Comparison of ENCODE assay signal across 8 cellular contexts in genomic region chr18:23871410-23871809, GRCh38.
DNase-seq lines count a peak whose midpoint lies in the region; ATAC-seq and TF ChIP-seq lines count a peak whose summit lies in the region.

No MANE protein-coding gene starts in this region.

- H3K4me1 ChIP-seq in SJCRH30 (peaks cover 14% of the 10 kb centered on the region), smooth muscle cell (ENCODE audit: low read depth) (no peaks in the 10 kb centered on the region), H9 (ENCODE audit: insufficient read depth, low read length) (no peaks in the 10 kb centered on the region)

- no peak overlapping the region for H4K5ac ChIP-seq in H9 (ENCODE audit: insufficient read length, low read depth, low read length)

- no peak overlapping the region for H3K18ac ChIP-seq in H9 (ENCODE audit: insufficient read length, low read depth, low read length)

- no peaks in the 10 kb centered on the region for H3K79me2 ChIP-seq in smooth muscle cell (ENCODE audit: low read depth)
- H3K79me2 ChIP-seq in H9 (ENCODE audit: insufficient read depth, low read length) = no peaks in the 10 kb centered on the region

- no peak overlapping the region for H2BK12ac ChIP-seq in H9 (ENCODE audit: insufficient read length, low read depth, low read length)

- H3K27ac ChIP-seq in SJCRH30 = no peak overlapping the region
- peak overlapping the region; percentile 17 for H3K27ac ChIP-seq in smooth muscle cell (ENCODE audit: low read depth)
- no peak overlapping the region for H3K27ac ChIP-seq in H9 (ENCODE audit: insufficient read length, low read depth, low read length)

- H2BK5ac ChIP-seq in H9 (ENCODE audit: insufficient read length, low read length) = no peak overlapping the region

- H3K4me1 Mint-ChIP-seq in activated naive CD8-positive, alpha-beta T cell treated with anti-CD3 and anti-CD28 coated beads, Interleukin-2, amount 10 ng/mL, durations not matched to agents 7 days and 5 days = peaks cover 35% of the 10 kb centered on the region
- peaks cover 9 to 14% of the 10 kb centered on the region in 2 experiments for H3K4me1 Mint-ChIP-seq in H9

- no peak overlapping the region for H3T11ph ChIP-seq in H9 (ENCODE audit: low read length)

- ATAC-seq in GM18519 (IDR thresholded peaks at IDR 0.05; ENCODE audit: low FRiP score, unreplicated experiment) = peak; percentile 58
- ATAC-seq in HG03108 (IDR thresholded peaks at IDR 0.05; ENCODE audit: unreplicated experiment) = peak; percentile 83
- ATAC-seq in activated naive CD8-positive, alpha-beta T cell treated with anti-CD3 and anti-CD28 coated beads, Interleukin-2, amount 10 ng/mL, durations not matched to agents 7 days and 5 days (ENCODE audit: low read depth) = peak; percentile 100
- no peak for ATAC-seq in HG02588 (IDR thresholded peaks at IDR 0.05; ENCODE audit: unreplicated experiment)

- no peaks in the 10 kb centered on the region for H3K23me2 ChIP-seq in H9 (ENCODE audit: insufficient read length, low read depth, low read length, poor library complexity, severe bottlenecking)

- peak overlapping the region; percentile 77 for H3K4me3 Mint-ChIP-seq in activated naive CD8-positive, alpha-beta T cell treated with anti-CD3 and anti-CD28 coated beads, Interleukin-2, amount 10 ng/mL, durations not matched to agents 7 days and 5 days
- no peak overlapping the region for H3K4me3 Mint-ChIP-seq in H9

- H3F3A ChIP-seq in smooth muscle cell (ENCODE audit: low read depth) = no peaks in the 10 kb centered on the region

- H2AFZ ChIP-seq in smooth muscle cell (ENCODE audit: low read depth) (no peak overlapping the region), H9 (ENCODE audit: low read length) (no peak overlapping the region)

- no peak overlapping the region for H4K8ac ChIP-seq in H9 (replicated peaks; ENCODE audit: insufficient read length, low read depth, low read length)

- H3K4me2 ChIP-seq in smooth muscle cell (no peak overlapping the region), H9 (ENCODE audit: insufficient read depth, insufficient read length, low read length) (no peak overlapping the region)

- H3K79me1 ChIP-seq in H9 (ENCODE audit: insufficient read depth, low read depth, low read length, poor library complexity, severe bottlenecking) = no peaks in the 10 kb centered on the region

- no peak overlapping the region for H3K56ac ChIP-seq in H9 (ENCODE audit: insufficient read length, low read depth, low read length)

- no peak overlapping the region for H2BK15ac ChIP-seq in H9 (ENCODE audit: low read depth, low read length)

- in situ Hi-C loops in ACHN (cut with HindIII; ENCODE audit: low pct_ligation_motif_present, low pct_unique_long_range_greater_than_20kb, low sequenced_read_pairs) = no loop called here

- no peak overlapping the region for H3K14ac ChIP-seq in H9 (ENCODE audit: insufficient read depth, low read length)

- 66% methylated on average over 7 of the region's 7 CpGs for WGBS in smooth muscle cell (ENCODE audit: low lambda C conversion rate)
- no CpG with 5 or more reads among the region's 7 CpGs for WGBS in H9 (ENCODE audit: extremely low coverage, insufficient read length, low lambda C conversion rate)

- H3K9ac ChIP-seq in smooth muscle cell (ENCODE audit: low read depth) (no peak overlapping the region), H9 (ENCODE audit: extremely low read depth, insufficient read length, low read length) (no peak overlapping the region)

- H3K36me3 ChIP-seq in SJCRH30 = no peaks in the 10 kb centered on the region
- H3K36me3 ChIP-seq in smooth muscle cell (ENCODE audit: low read depth) = no peaks in the 10 kb centered on the region

- H3K4me3 ChIP-seq in SJCRH30 (no peak overlapping the region), smooth muscle cell (no peak overlapping the region)

- H2BK120ac ChIP-seq in H9 (ENCODE audit: low read depth, low read length, poor library complexity, severe bottlenecking) = no peak overlapping the region

- peaks cover 7% of the 10 kb centered on the region for H3K36me3 Mint-ChIP-seq in activated naive CD8-positive, alpha-beta T cell treated with anti-CD3 and anti-CD28 coated beads, Interleukin-2, amount 10 ng/mL, durations not matched to agents 7 days and 5 days
- H3K36me3 Mint-ChIP-seq in H9 (ENCODE audit: insufficient read depth in 1 of 3, low read depth in 3 of 3) = no peaks in the 10 kb centered on the region

- peak; percentile 68 to 81 for DNase-seq in SJCRH30
- peak; percentile 66 for DNase-seq in activated naive CD8-positive, alpha-beta T cell treated with anti-CD3 and anti-CD28 coated beads, Interleukin-2, amount 10 ng/mL, durations not matched to agents 7 days and 5 days
- DNase-seq in smooth muscle cell (lab: John Stamatoyannopoulos, UW; ENCODE audit: unreplicated experiment) = no peak
- no peak for DNase-seq in H9
- no peak for DNase-seq in ACHN

- H2AK5ac ChIP-seq in H9 (ENCODE audit: insufficient read length, low read length) = no peak overlapping the region

- no peaks in the 10 kb centered on the region for H4K20me1 ChIP-seq in smooth muscle cell (ENCODE audit: low read depth)
- no peaks in the 10 kb centered on the region for H4K20me1 ChIP-seq in H9 (ENCODE audit: control insufficient read depth, insufficient read depth, insufficient read length)

- no peak overlapping the region for H2BK20ac ChIP-seq in H9 (ENCODE audit: low read depth, low read length, poor library complexity, severe bottlenecking)

- H3K9me3 ChIP-seq in SJCRH30 (replicated peaks) (no peaks in the 10 kb centered on the region), smooth muscle cell (replicated peaks; ENCODE audit: low read depth) (no peaks in the 10 kb centered on the region), H9 (ENCODE audit: control insufficient read depth, low read depth, low read length) (no peaks in the 10 kb centered on the region)

- H3K23ac ChIP-seq in H9 (ENCODE audit: insufficient read length, low read depth, low read length) = no peak overlapping the region

- POLR2A ChIA-PET in activated naive CD8-positive, alpha-beta T cell treated with anti-CD3 and anti-CD28 coated beads, Interleukin-2, amount 10 ng/mL, durations not matched to agents 7 days and 5 days (lab: Charles Lee) = interaction anchor here (0.8 to 1.5 kb wide), 3 partner anchors 12 to 267 kb away, joined by 3 to 5 read pairs (median 4); partner anchors contain the start of gene CABYR

- H3K27me3 ChIP-seq in SJCRH30 = no peaks in the 10 kb centered on the region
- H3K27me3 ChIP-seq in smooth muscle cell (ENCODE audit: low read depth) = peaks cover 4% of the 10 kb centered on the region
- H3K27me3 ChIP-seq in H9 (ENCODE audit: insufficient read depth, low read length) = no peaks in the 10 kb centered on the region

- no peaks in the 10 kb centered on the region for H3K9me3 Mint-ChIP-seq in activated naive CD8-positive, alpha-beta T cell treated with anti-CD3 and anti-CD28 coated beads, Interleukin-2, amount 10 ng/mL, durations not matched to agents 7 days and 5 days
- H3K9me3 Mint-ChIP-seq in H9 = no peaks in the 10 kb centered on the region

- TF ChIP-seq CTCF in smooth muscle cell (IDR thresholded peaks at IDR 0.05; ENCODE audit: borderline replicate concordance, insufficient read depth, poor library complexity, severe bottlenecking) = no peak
- TF ChIP-seq CTCF in H9 (conservative IDR thresholded peaks at IDR 0.05) = no peak

- H3K27ac Mint-ChIP-seq in activated naive CD8-positive, alpha-beta T cell treated with anti-CD3 and anti-CD28 coated beads, Interleukin-2, amount 10 ng/mL, durations not matched to agents 7 days and 5 days = peak overlapping the region; percentile 87
- peak overlapping the region in 1 of 3 experiments; percentile 84; a peak in 2 of 7 replicates for H3K27ac Mint-ChIP-seq in H9

- no peak overlapping the region for H4K91ac ChIP-seq in H9 (ENCODE audit: insufficient read length, low read depth, low read length)

- no peak overlapping the region for H3K4ac ChIP-seq in H9 (ENCODE audit: low read depth, low read length)

- H3K27me3 Mint-ChIP-seq in activated naive CD8-positive, alpha-beta T cell treated with anti-CD3 and anti-CD28 coated beads, Interleukin-2, amount 10 ng/mL, durations not matched to agents 7 days and 5 days = peaks cover 8% of the 10 kb centered on the region
- peaks cover 2% of the 10 kb centered on the region for H3K27me3 Mint-ChIP-seq in H9 (ENCODE audit: low read depth)

Comparison
In these comparisons a context has a peak if more than half of its experiments do, and no peak if none do; other contexts are left out.
1. DNase-seq: peak in SJCRH30 (2 of 2) and activated naive CD8-positive, alpha-beta T cell treated with anti-CD3 and anti-CD28 coated beads, Interleukin-2, amount 10 ng/mL, durations not matched to agents 7 days and 5 days (single experiment); none in smooth muscle cell (single experiment), H9 (single experiment) and ACHN (single experiment).